Comparison of ENCODE assay signal across 8 cellular contexts in genomic region chr1:51878307-51878615, GRCh38. TPM values are rescaled to one million over a fixed set of nuclear protein-coding genes. Genes with fewer than 3 reads are reported as not detected.
DNase-seq lines count a peak whose midpoint lies in the region; ATAC-seq, FAIRE-seq and TF ChIP-seq lines count a peak whose summit lies in the region.

No MANE protein-coding gene starts in this region.

- peak overlapping the region; percentile 99 for H3K27ac ChIP-seq in muscle layer of duodenum (ENCODE audit: low read length)

- H3K9me3 ChIP-seq in muscle layer of duodenum (ENCODE audit: control insufficient read depth in 1 of 2, low read length in 2 of 2) = no peaks in the 10 kb centered on the region

- in situ Hi-C loops in astrocyte of the spinal cord (cut with HindIII; ENCODE audit: low sequenced_read_pairs) = no loop called here

- no peak for TF ChIP-seq CTCF in astrocyte of the spinal cord (IDR thresholded peaks at IDR 0.05; ENCODE audit: low read depth, low read length)

- TF ChIP-seq POLR2A in GM12891 (IDR thresholded peaks at IDR 0.05; ENCODE audit: low read depth, low read length) = no peak

- H3K4me3 ChIP-seq in astrocyte of the spinal cord (ENCODE audit: low read depth, low read length) (peak overlapping the region; percentile 70), muscle layer of duodenum (ENCODE audit: low read depth in 1 of 2, low read length in 2 of 2) (peak overlapping the region; percentile 97 to 99)

- H3K4me1 Mint-ChIP-seq in activated T-helper 1 cell treated with anti-CD3 and anti-CD28 coated beads, Interleukin-12 subunit alpha, Interleukin-12 subunit beta, Interleukin-2, Interleukin-4 antibody, amounts not matched to agents 30 ng/mL and 10 ng/mL and 1 ng/mL, durations not matched to agents 14 hours and 24 hours and 36 hours (ENCODE audit: low read depth) = no peaks in the 10 kb centered on the region

- no peaks in the 10 kb centered on the region for H3K9me3 Mint-ChIP-seq in activated T-helper 1 cell treated with anti-CD3 and anti-CD28 coated beads, Interleukin-12 subunit alpha, Interleukin-12 subunit beta, Interleukin-2, Interleukin-4 antibody, amounts not matched to agents 30 ng/mL and 10 ng/mL and 1 ng/mL, durations not matched to agents 14 hours and 24 hours and 36 hours

- ATAC-seq in HG02938 (IDR thresholded peaks at IDR 0.05; ENCODE audit: unreplicated experiment) = peak; percentile 14

- peaks cover 0 to 13% of the 10 kb centered on the region in 2 donors for H3K36me3 ChIP-seq in muscle layer of duodenum (ENCODE audit: control insufficient read depth in 1 of 2, insufficient read depth in 2 of 2, low read length in 2 of 2)

- no peak overlapping the region for H3K4me3 Mint-ChIP-seq in activated T-helper 1 cell treated with anti-CD3 and anti-CD28 coated beads, Interleukin-12 subunit alpha, Interleukin-12 subunit beta, Interleukin-2, Interleukin-4 antibody, amounts not matched to agents 30 ng/mL and 10 ng/mL and 1 ng/mL, durations not matched to agents 14 hours and 24 hours and 36 hours

- H3K4me1 ChIP-seq in muscle layer of duodenum (ENCODE audit: control insufficient read depth in 1 of 2, insufficient read depth in 2 of 2, low read length in 2 of 2) = peaks cover 4 to 19% of the 10 kb centered on the region in 2 donors

- no peaks in the 10 kb centered on the region for H3K27me3 ChIP-seq in muscle layer of duodenum (ENCODE audit: low read depth, low read length)

- FAIRE-seq in GM12891 (lab: Jason Lieb, UNC) = no peak

- H3K27me3 Mint-ChIP-seq in activated T-helper 1 cell treated with anti-CD3 and anti-CD28 coated beads, Interleukin-12 subunit alpha, Interleukin-12 subunit beta, Interleukin-2, Interleukin-4 antibody, amounts not matched to agents 30 ng/mL and 10 ng/mL and 1 ng/mL, durations not matched to agents 14 hours and 24 hours and 36 hours (ENCODE audit: insufficient read depth) = peaks cover 12% of the 10 kb centered on the region

- intact Hi-C loops in activated T-helper 1 cell treated with anti-CD3 and anti-CD28 coated beads, Interleukin-12 subunit alpha, Interleukin-12 subunit beta, Interleukin-2, Interleukin-4 antibody, amounts not matched to agents 30 ng/mL and 10 ng/mL and 1 ng/mL, durations not matched to agents 14 hours and 24 hours and 36 hours (cut with micrococcal nuclease) = loop anchor here (1.0 to 5.0 kb wide), 10 partner anchors 15 to 916 kb away; partner anchors contain the start of genes EPS15, FAF1, KTI12 and RNF11

- no peak overlapping the region for H3K27ac Mint-ChIP-seq in activated T-helper 1 cell treated with anti-CD3 and anti-CD28 coated beads, Interleukin-12 subunit alpha, Interleukin-12 subunit beta, Interleukin-2, Interleukin-4 antibody, amounts not matched to agents 30 ng/mL and 10 ng/mL and 1 ng/mL, durations not matched to agents 14 hours and 24 hours and 36 hours

- peaks cover 11% of the 10 kb centered on the region for H3K36me3 Mint-ChIP-seq in activated T-helper 1 cell treated with anti-CD3 and anti-CD28 coated beads, Interleukin-12 subunit alpha, Interleukin-12 subunit beta, Interleukin-2, Interleukin-4 antibody, amounts not matched to agents 30 ng/mL and 10 ng/mL and 1 ng/mL, durations not matched to agents 14 hours and 24 hours and 36 hours (ENCODE audit: low read depth)

- DNase-seq in COR-L47 (lab: John Stamatoyannopoulos, UW) (peak; percentile 41), astrocyte of the spinal cord (ENCODE audit: low read depth, low spot score) (no peak), NCI-H226 (no peak), GM12891 (ENCODE audit: insufficient read length, low spot score) (no peak), COLO829 (ENCODE audit: low spot score) (no peak)
- DNase-seq in activated T-helper 1 cell treated with anti-CD3 and anti-CD28 coated beads, Interleukin-12 subunit alpha, Interleukin-12 subunit beta, Interleukin-2, Interleukin-4 antibody, amounts not matched to agents 30 ng/mL and 10 ng/mL and 1 ng/mL, durations not matched to agents 14 hours and 24 hours and 36 hours (ENCODE audit: low spot score) = no peak

TF ChIP-seq in GM12891, 5 proteins besides CTCF, POLR2A, EP300 and RAD21:
- TF ChIP-seq PAX5 (IDR thresholded peaks at IDR 0.05; ENCODE audit: insufficient read depth, low read length, severe bottlenecking) = no peak
- no peak for TF ChIP-seq SPI1 (IDR thresholded peaks at IDR 0.05; ENCODE audit: low read depth, low read length)
- no peak for TF ChIP-seq POU2F2 (IDR thresholded peaks at IDR 0.05; ENCODE audit: low read depth, low read length)
- TF ChIP-seq TAF1 (IDR thresholded peaks at IDR 0.05; ENCODE audit: low read depth, low read length) = no peak
TF ChIP-seq in GM12891: peak in this region for 0.

RNA-seq across cellular contexts. Expression of gene NRDC, which starts 0.3 kb away (rescaled TPM):
- 82.8 TPM for polyA plus RNA-seq in GM12891 (2012; ENCODE audit: low read depth, missing spikeins)
- 177 and 185 TPM in 2 replicates for total RNA-seq in activated T-helper 1 cell treated with anti-CD3 and anti-CD28 coated beads, Interleukin-12 subunit alpha, Interleukin-12 subunit beta, Interleukin-2, Interleukin-4 antibody, amounts not matched to agents 30 ng/mL and 10 ng/mL and 1 ng/mL, durations not matched to agents 14 hours and 24 hours and 36 hours
